Comparison of ENCODE assay signal across 9 cellular contexts in genomic region chr1:11337536-11338350, GRCh38.
DNase-seq lines count a peak whose midpoint lies in the region; ATAC-seq and TF ChIP-seq lines count a peak whose summit lies in the region.
"Had no signal": no experiment of that assay in that cellular context is flagged by ENCODE, and none has a peak within 500 bp of the region (broad histone marks: within the 10 kb centered on the region; RNA-seq: fewer than 3 reads in every experiment).

No MANE protein-coding gene starts in this region.

- 27 to 33% (median 31%) methylated on average over 19 of the region's 19 CpGs for WGBS in heart left ventricle, 4 donors

- ATAC-seq in heart left ventricle (peak in 2 of 4 donors; percentile 50 to 66), GM18909 (IDR thresholded peaks at IDR 0.05; ENCODE audit: poor library complexity, unreplicated experiment) (no peak)

- peak; percentile 64 for DNase-seq in Calu3
- DNase-seq in RPMI8226: peak; percentile 74
- DNase-seq in activated T-helper 1 cell treated with anti-CD3 and anti-CD28 coated beads, Interleukin-12 subunit alpha, Interleukin-12 subunit beta, Interleukin-2, Interleukin-4 antibody, amounts not matched to agents 30 ng/mL and 10 ng/mL and 1 ng/mL, durations not matched to agents 14 hours and 24 hours and 36 hours (ENCODE audit: low spot score): peak; percentile 38
- DNase-seq in heart left ventricle: peak in 4 of 5 donors; percentile 19 to 50 (median 36)
- DNase-seq in stimulated activated CD4-positive, alpha-beta T cell treated with anti-CD3 and anti-CD28 coated beads, Interleukin-1b, Interleukin-23, amount 100 ng/mL, for 1 hour (ENCODE audit: low read depth in 2 of 2): peak; percentile 31 to 66
- no peak for DNase-seq in cerebellar nuclear complex (lab: John Stamatoyannopoulos, UW)

- H3K27me3 ChIP-seq in KMS-11 (ENCODE audit: insufficient read depth, low read depth) (peaks cover 77% of the 10 kb centered on the region), heart left ventricle (peaks cover 0 to 68% (median 30%) of the 10 kb centered on the region in 9 donors)

- no peaks in the 10 kb centered on the region for H4K20me1 ChIP-seq in KMS-11 (ENCODE audit: insufficient read depth)

- H3K36me3 ChIP-seq in KMS-11 (ENCODE audit: insufficient read depth) (no peaks in the 10 kb centered on the region), heart left ventricle (no peaks in the 10 kb centered on the region)

- intact Hi-C loops in Calu3 (cut with micrococcal nuclease; ENCODE audit: unreplicated experiment): no loop called here
- intact Hi-C loops in activated T-helper 1 cell treated with anti-CD3 and anti-CD28 coated beads, Interleukin-12 subunit alpha, Interleukin-12 subunit beta, Interleukin-2, Interleukin-4 antibody, amounts not matched to agents 30 ng/mL and 10 ng/mL and 1 ng/mL, durations not matched to agents 14 hours and 24 hours and 36 hours (cut with micrococcal nuclease): loop anchor here (1.0 kb wide), 1 partner anchor 305 kb away; no protein-coding TSS in a partner anchor
- intact Hi-C loops in heart left ventricle (cut with DNase I): loop anchor here in 9 of 10 donors (1.0 to 5.0 kb wide), 3 partner anchors 305 to 306 kb away; no protein-coding TSS in a partner anchor

- H3K4me1 ChIP-seq in KMS-11 (ENCODE audit: low read depth, poor library complexity, severe bottlenecking) (no peaks in the 10 kb centered on the region), heart left ventricle (no peaks in the 10 kb centered on the region)

- H3K79me2 ChIP-seq in KMS-11 (ENCODE audit: insufficient read depth, low read depth): no peaks in the 10 kb centered on the region

- CTCF ChIA-PET in Calu3 (lab: Charles Lee): no interaction called here

- H3K4me2 ChIP-seq in KMS-11: no peak overlapping the region

- H2AFZ ChIP-seq in KMS-11 (ENCODE audit: low read depth): no peak overlapping the region

- H3K27ac Mint-ChIP-seq in Calu3 (ENCODE audit: unreplicated experiment): no peak overlapping the region
- H3K27ac Mint-ChIP-seq in activated T-helper 1 cell treated with anti-CD3 and anti-CD28 coated beads, Interleukin-12 subunit alpha, Interleukin-12 subunit beta, Interleukin-2, Interleukin-4 antibody, amounts not matched to agents 30 ng/mL and 10 ng/mL and 1 ng/mL, durations not matched to agents 14 hours and 24 hours and 36 hours: no peak overlapping the region
- H3K27ac Mint-ChIP-seq: IgD-negative memory B cell had no signal

- H3K4me1 Mint-ChIP-seq in Calu3 (ENCODE audit: low read depth, unreplicated experiment): no peaks in the 10 kb centered on the region
- no peaks in the 10 kb centered on the region for H3K4me1 Mint-ChIP-seq in activated T-helper 1 cell treated with anti-CD3 and anti-CD28 coated beads, Interleukin-12 subunit alpha, Interleukin-12 subunit beta, Interleukin-2, Interleukin-4 antibody, amounts not matched to agents 30 ng/mL and 10 ng/mL and 1 ng/mL, durations not matched to agents 14 hours and 24 hours and 36 hours (ENCODE audit: low read depth)

- no peaks in the 10 kb centered on the region for H3K36me3 Mint-ChIP-seq in Calu3 (ENCODE audit: insufficient read depth, unreplicated experiment)
- H3K36me3 Mint-ChIP-seq in activated T-helper 1 cell treated with anti-CD3 and anti-CD28 coated beads, Interleukin-12 subunit alpha, Interleukin-12 subunit beta, Interleukin-2, Interleukin-4 antibody, amounts not matched to agents 30 ng/mL and 10 ng/mL and 1 ng/mL, durations not matched to agents 14 hours and 24 hours and 36 hours (ENCODE audit: low read depth): no peaks in the 10 kb centered on the region
- H3K36me3 Mint-ChIP-seq: IgD-negative memory B cell had no signal

- no TSS peak for BruUV-seq in Calu3 (replicated peaks; lab: Mats Ljungman, UMichigan)

- H3K9ac ChIP-seq in KMS-11: no peak overlapping the region

- peak; percentile 62 for TF ChIP-seq CTCF in Calu3 (IDR thresholded peaks at IDR 0.05; ENCODE audit: unreplicated experiment)
- TF ChIP-seq CTCF in KMS-11 (conservative IDR thresholded peaks at IDR 0.05; ENCODE audit: low read depth, low read length): peak; percentile 87
- TF ChIP-seq CTCF in heart left ventricle (IDR thresholded peaks at IDR 0.05): peak; percentile 60 to 81 (median 70)

- H3K4me3 Mint-ChIP-seq in Calu3 (ENCODE audit: low read depth, unreplicated experiment): no peak overlapping the region
- no peak overlapping the region for H3K4me3 Mint-ChIP-seq in activated T-helper 1 cell treated with anti-CD3 and anti-CD28 coated beads, Interleukin-12 subunit alpha, Interleukin-12 subunit beta, Interleukin-2, Interleukin-4 antibody, amounts not matched to agents 30 ng/mL and 10 ng/mL and 1 ng/mL, durations not matched to agents 14 hours and 24 hours and 36 hours

- H3K9me3 Mint-ChIP-seq in Calu3 (ENCODE audit: low read depth, unreplicated experiment): no peaks in the 10 kb centered on the region
- no peaks in the 10 kb centered on the region for H3K9me3 Mint-ChIP-seq in activated T-helper 1 cell treated with anti-CD3 and anti-CD28 coated beads, Interleukin-12 subunit alpha, Interleukin-12 subunit beta, Interleukin-2, Interleukin-4 antibody, amounts not matched to agents 30 ng/mL and 10 ng/mL and 1 ng/mL, durations not matched to agents 14 hours and 24 hours and 36 hours
- H3K9me3 Mint-ChIP-seq: IgD-negative memory B cell had no signal

- H3K27ac ChIP-seq in KMS-11: no peak overlapping the region
- no peak overlapping the region for H3K27ac ChIP-seq in heart left ventricle

- H3K4me3 ChIP-seq in KMS-11 (IDR thresholded peaks at IDR 0.05; ENCODE audit: insufficient read depth, low read depth, low read length) (no peak overlapping the region), heart left ventricle (no peak overlapping the region)

- peaks cover 81% of the 10 kb centered on the region for H3K27me3 Mint-ChIP-seq in Calu3 (ENCODE audit: unreplicated experiment)
- H3K27me3 Mint-ChIP-seq in activated T-helper 1 cell treated with anti-CD3 and anti-CD28 coated beads, Interleukin-12 subunit alpha, Interleukin-12 subunit beta, Interleukin-2, Interleukin-4 antibody, amounts not matched to agents 30 ng/mL and 10 ng/mL and 1 ng/mL, durations not matched to agents 14 hours and 24 hours and 36 hours (ENCODE audit: insufficient read depth): peaks cover 34% of the 10 kb centered on the region

- no peaks in the 10 kb centered on the region for H3K9me3 ChIP-seq in heart left ventricle

- no peak for TF ChIP-seq POLR2A in heart left ventricle (IDR thresholded peaks at IDR 0.05)

Comparison
In these comparisons a context has a peak if more than half of its experiments do, and no peak if none do; other contexts are left out.
1. DNase-seq: peak in Calu3 (single experiment), RPMI8226 (single experiment), activated T-helper 1 cell treated with anti-CD3 and anti-CD28 coated beads, Interleukin-12 subunit alpha, Interleukin-12 subunit beta, Interleukin-2, Interleukin-4 antibody, amounts not matched to agents 30 ng/mL and 10 ng/mL and 1 ng/mL, durations not matched to agents 14 hours and 24 hours and 36 hours (single experiment), heart left ventricle (4 of 5) and stimulated activated CD4-positive, alpha-beta T cell treated with anti-CD3 and anti-CD28 coated beads, Interleukin-1b, Interleukin-23, amount 100 ng/mL, for 1 hour (2 of 2); none in cerebellar nuclear complex (0 of 2).
2. Peak in every context shown above with its lines, with median percentiles within 50 percentile points of each other: CTCF ChIP-seq.